Comparison of ENCODE assay signal across 14 cellular contexts in genomic region chr4:1154523-1155182, GRCh38. TPM values are rescaled to one million over a fixed set of nuclear protein-coding genes. Genes with fewer than 3 reads are reported as not detected.
DNase-seq lines count a peak whose midpoint lies in the region; ATAC-seq and TF ChIP-seq lines count a peak whose summit lies in the region.
"Had no signal": no experiment of that assay in that cellular context is flagged by ENCODE, and none has a peak within 500 bp of the region (broad histone marks: within the 10 kb centered on the region; RNA-seq: fewer than 3 reads in every experiment).

No MANE protein-coding gene starts in this region.

- H3K9me3 ChIP-seq in OCI-LY1 (ENCODE audit: low read length), result no peaks in the 10 kb centered on the region
- H3K9me3 ChIP-seq in heart left ventricle, result peaks cover 0 to 17% (median 8%) of the 10 kb centered on the region in 12 donors
- no peaks in the 10 kb centered on the region for H3K9me3 ChIP-seq in stomach smooth muscle (ENCODE audit: control insufficient read depth in 2 of 2, low read length in 2 of 2)

- TF ChIP-seq CTCF in GM10248 (IDR thresholded peaks at IDR 0.05; ENCODE audit: control extremely low read depth, extremely low read depth, low read depth, missing control alignments) (no peak), OCI-LY1 (IDR thresholded peaks at IDR 0.05; ENCODE audit: low read length) (no peak), heart left ventricle (IDR thresholded peaks at IDR 0.05) (no peak)

- H3K4me1 ChIP-seq in OCI-LY1 (ENCODE audit: insufficient read depth, low read length, severe bottlenecking) (peaks cover 20% of the 10 kb centered on the region), heart left ventricle (peaks cover 0 to 15% (median 1%) of the 10 kb centered on the region in 12 donors), stomach smooth muscle (ENCODE audit: control insufficient read depth, insufficient read depth, low read length) (peaks cover 11% of the 10 kb centered on the region)

- DNase-seq in GM10248 (ENCODE audit: extremely low spot score), result peak; percentile 8
- DNase-seq in heart left ventricle, result no peak
- DNase-seq in stimulated activated naive B cell treated with anti-CD40 and anti-IgM and Interleukin-4, amounts not matched to agents 10 μg/mL and 1 μg/mL and 100 μg/mL, for 72 hours, result no peak
- no peak for DNase-seq in mesenteric fat pad (ENCODE audit: low spot score)
- no peak for DNase-seq in cortex of kidney (lab: John Stamatoyannopoulos, UW)
- DNase-seq: DND-41; effector memory CD8-positive, alpha-beta T cell; NCI-H524 treated with DMSO at 0.1 percent for 48 hours; stimulated activated CD4-positive, alpha-beta T cell treated with anti-CD3 and anti-CD28 coated beads, Interleukin-2, amount 100 ng/mL, for 24 hours had no signal

- no peak overlapping the region for H2AFZ ChIP-seq in OCI-LY1 (ENCODE audit: low read length)

- H3K9me3 Mint-ChIP-seq in stimulated activated naive B cell treated with anti-CD40 and anti-IgM and Interleukin-4, amounts not matched to agents 10 μg/mL and 1 μg/mL and 100 μg/mL, for 72 hours, result peaks cover 12 to 14% of the 10 kb centered on the region in 2 donors
- H3K9me3 Mint-ChIP-seq: effector memory CD8-positive, alpha-beta T cell; natural killer cell treated with Interleukin-12 subunit alpha and Interleukin-12 subunit beta and Interleukin-15 and Interleukin-18, amount 100 ng/mL, for 72 hours had no signal

- H3K27me3 Mint-ChIP-seq in stimulated activated naive B cell treated with anti-CD40 and anti-IgM and Interleukin-4, amounts not matched to agents 10 μg/mL and 1 μg/mL and 100 μg/mL, for 72 hours, result peaks cover 3 to 5% of the 10 kb centered on the region in 2 donors

- H3K4me3 Mint-ChIP-seq in stimulated activated naive B cell treated with anti-CD40 and anti-IgM and Interleukin-4, amounts not matched to agents 10 μg/mL and 1 μg/mL and 100 μg/mL, for 72 hours, result no peak overlapping the region
- H3K4me3 Mint-ChIP-seq: effector memory CD8-positive, alpha-beta T cell; natural killer cell treated with Interleukin-12 subunit alpha and Interleukin-12 subunit beta and Interleukin-15 and Interleukin-18, amount 100 ng/mL, for 72 hours; T-helper 2 cell treated with Interferon-gamma antibody and Interleukin-4, amounts not matched to agents 5 μg/mL and 100 μg/mL, for 36 hours had no signal

- H3K27me3 ChIP-seq in OCI-LY1 (ENCODE audit: insufficient read depth, low read length), result no peaks in the 10 kb centered on the region
- peaks cover 0 to 10% (median 0%) of the 10 kb centered on the region in 9 donors for H3K27me3 ChIP-seq in heart left ventricle
- peaks cover 0 to 2% of the 10 kb centered on the region in 2 donors for H3K27me3 ChIP-seq in stomach smooth muscle (ENCODE audit: control insufficient read depth in 1 of 2, insufficient read depth in 2 of 2, low read length in 2 of 2)

- H3K4me2 ChIP-seq in OCI-LY1 (ENCODE audit: low read length), result peak overlapping the region; percentile 36

- ATAC-seq in heart left ventricle (peak; percentile 26 to 59 (median 52)), HG03139 (IDR thresholded peaks at IDR 0.05; ENCODE audit: unreplicated experiment) (no peak)
- no peak for ATAC-seq in stimulated activated naive B cell treated with anti-CD40 and anti-IgM and Interleukin-4, amounts not matched to agents 10 μg/mL and 1 μg/mL and 100 μg/mL, for 72 hours (replicated peaks)
- ATAC-seq: effector memory CD8-positive, alpha-beta T cell; natural killer cell treated with Interleukin-12 subunit alpha and Interleukin-12 subunit beta and Interleukin-15 and Interleukin-18, amount 100 ng/mL, for 72 hours had no signal

- H3K27ac ChIP-seq in OCI-LY1 (ENCODE audit: low read depth, low read length, poor library complexity, severe bottlenecking) (peak overlapping the region; percentile 49), heart left ventricle (no peak overlapping the region), stomach smooth muscle (ENCODE audit: low read length) (peak overlapping the region; percentile 79)

- no peaks in the 10 kb centered on the region for H4K20me1 ChIP-seq in OCI-LY1 (ENCODE audit: insufficient read depth, low read length)

- TF ChIP-seq POLR2A in heart left ventricle (IDR thresholded peaks at IDR 0.05), result no peak

- H3K4me1 Mint-ChIP-seq in stimulated activated naive B cell treated with anti-CD40 and anti-IgM and Interleukin-4, amounts not matched to agents 10 μg/mL and 1 μg/mL and 100 μg/mL, for 72 hours, result peaks cover 15 to 16% of the 10 kb centered on the region in 2 donors

- WGBS in heart left ventricle, 4 donors, result 52 to 60% (median 56%) methylated on average over 19 to 21 of the region's 21 CpGs

- CTCF ChIA-PET in GM10248 (lab: Yijun Ruan, JAX), result interaction anchor here (0.6 to 2.5 kb wide), 3 partner anchors 10 to 146 kb away, joined by 3 to 7 read pairs (median 3); no protein-coding TSS in a partner anchor

- H3K79me2 ChIP-seq in OCI-LY1 (ENCODE audit: insufficient read depth, low read length), result no peaks in the 10 kb centered on the region

- intact Hi-C loops in heart left ventricle (cut with DNase I), result no loop called here

- POLR2A ChIA-PET in GM10248 (lab: Yijun Ruan, JAX), result no interaction called here

- H3K9me2 ChIP-seq in OCI-LY1 (ENCODE audit: low read depth, low read length), result no peaks in the 10 kb centered on the region

- peaks cover 10 to 13% of the 10 kb centered on the region in 2 donors for H3K36me3 Mint-ChIP-seq in stimulated activated naive B cell treated with anti-CD40 and anti-IgM and Interleukin-4, amounts not matched to agents 10 μg/mL and 1 μg/mL and 100 μg/mL, for 72 hours
- H3K36me3 Mint-ChIP-seq: natural killer cell treated with Interleukin-12 subunit alpha and Interleukin-12 subunit beta and Interleukin-15 and Interleukin-18, amount 100 ng/mL, for 72 hours had no signal

- no peak overlapping the region for H3K4me3 ChIP-seq in OCI-LY1 (ENCODE audit: low read depth, low read length, poor library complexity, severe bottlenecking)
- peak overlapping the region in 1 of 12 donors; percentile 24 for H3K4me3 ChIP-seq in heart left ventricle
- peak overlapping the region; percentile 42 to 47 for H3K4me3 ChIP-seq in stomach smooth muscle (ENCODE audit: low read length in 2 of 2)

- H3K9ac ChIP-seq in OCI-LY1 (ENCODE audit: low read length) (no peak overlapping the region), stomach smooth muscle (ENCODE audit: low read length in 2 of 2) (peak overlapping the region in 1 of 2 donors; percentile 51)

- no peaks in the 10 kb centered on the region for H3F3A ChIP-seq in OCI-LY1 (ENCODE audit: insufficient read depth, low read length)

- no peaks in the 10 kb centered on the region; the same call in 1 of the 2 replicates for H3K36me3 ChIP-seq in OCI-LY1 (ENCODE audit: insufficient read depth, low read length)
- H3K36me3 ChIP-seq in heart left ventricle, result no peaks in the 10 kb centered on the region
- no peaks in the 10 kb centered on the region for H3K36me3 ChIP-seq in stomach smooth muscle (ENCODE audit: control insufficient read depth in 2 of 2, insufficient read depth in 2 of 2, low read length in 2 of 2)

- H3K27ac Mint-ChIP-seq in stimulated activated naive B cell treated with anti-CD40 and anti-IgM and Interleukin-4, amounts not matched to agents 10 μg/mL and 1 μg/mL and 100 μg/mL, for 72 hours, result no peak overlapping the region
- H3K27ac Mint-ChIP-seq: natural killer cell treated with Interleukin-12 subunit alpha and Interleukin-12 subunit beta and Interleukin-15 and Interleukin-18, amount 100 ng/mL, for 72 hours; T-helper 2 cell treated with Interferon-gamma antibody and Interleukin-4, amounts not matched to agents 5 μg/mL and 100 μg/mL, for 36 hours had no signal

RNA-seq across cellular contexts. Expression of gene SPON2, which starts 17.7 kb away (rescaled TPM):
- total RNA-seq in heart left ventricle (10 to 100 TPM in 7 of 9 donors, 1 to 10 TPM in 2; 8.8 to 36.3 (median 13.7) TPM), mesenteric fat pad (27.3 TPM)
- 10 to 100 TPM in 1 of 2 donors, 1 to 10 TPM in 1; 7.8 to 31.2 TPM for polyA plus RNA-seq in heart left ventricle

RNA-seq across cellular contexts. Expression of gene RNF212, which starts 41.3 kb away (rescaled TPM):
- total RNA-seq in heart left ventricle, result 1 to 10 TPM in 1 of 9 donors, under 1 TPM in 4, not detected in 4; 0.25 to 1.6 (median 0.43) TPM
- polyA plus RNA-seq in heart left ventricle, result under 1 TPM; 0.62 to 0.65 TPM
- 4.2 TPM for total RNA-seq in mesenteric fat pad

Comparison
In these comparisons a context has a peak if more than half of its experiments do, and no peak if none do; other contexts are left out.
1. H3K27ac ChIP-seq: peak in OCI-LY1 (single experiment) and stomach smooth muscle (single experiment); none in heart left ventricle (0 of 12).
2. ATAC-seq: peak in heart left ventricle (4 of 4); none in stimulated activated naive B cell treated with anti-CD40 and anti-IgM and Interleukin-4, amounts not matched to agents 10 μg/mL and 1 μg/mL and 100 μg/mL, for 72 hours (0 of 2) and HG03139 (single experiment).